In the genomic region with DNA sequence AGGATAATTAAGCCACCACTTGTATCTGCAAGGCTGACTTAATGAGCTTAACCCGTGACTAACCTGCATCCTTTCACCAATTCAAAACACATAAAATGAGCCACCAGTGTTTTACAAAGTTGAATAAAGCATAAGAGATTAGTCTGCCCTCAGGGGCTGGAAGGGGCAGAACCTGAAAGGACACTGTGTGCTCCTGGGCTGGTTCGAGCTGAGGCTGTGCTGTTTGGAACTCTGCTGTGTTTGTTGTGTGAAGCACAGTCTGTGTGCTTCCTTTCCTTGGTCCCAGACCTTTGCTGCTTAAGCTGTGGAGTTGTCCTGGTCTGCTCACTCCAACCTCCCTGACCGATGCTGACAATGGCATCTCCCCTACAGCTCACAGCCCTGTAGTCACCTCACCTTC, we compare ENCODE assay signal across 24 cellular contexts. TPM values are rescaled to one million over a fixed set of nuclear protein-coding genes. Genes with fewer than 3 reads are reported as not detected.
DNase-seq lines count a peak whose midpoint lies in the region; ATAC-seq, FAIRE-seq and TF ChIP-seq lines count a peak whose summit lies in the region.
"Had no signal": no experiment of that assay in that cellular context is flagged by ENCODE, and none has a peak within 500 bp of the region (broad histone marks: within the 10 kb centered on the region; RNA-seq: fewer than 3 reads in every experiment).

No MANE protein-coding gene starts in this region.

- no peaks in the 10 kb centered on the region for H3K27me3 Mint-ChIP-seq in activated CD8-positive, alpha-beta T cell treated with anti-CD3 and anti-CD28 coated beads, Interleukin-2, amount 10 ng/mL, durations not matched to agents 7 days and 5 days (ENCODE audit: low read depth)
- H3K27me3 Mint-ChIP-seq in activated CD8-positive, alpha-beta T cell treated with anti-CD3 and anti-CD28 coated beads for 36 hours = no peaks in the 10 kb centered on the region
- H3K27me3 Mint-ChIP-seq in type B pancreatic cell = no peaks in the 10 kb centered on the region
- H3K27me3 Mint-ChIP-seq: activated CD4-positive, alpha-beta T cell treated with anti-CD3 and anti-CD28 coated beads for 36 hours; naive B cell had no signal

- no peak overlapping the region for H3K27ac ChIP-seq in RWPE2 (ENCODE audit: poor library complexity, severe bottlenecking)
- H3K27ac ChIP-seq in kidney (ENCODE audit: low read depth in 2 of 2, low read length in 2 of 2) = no peak overlapping the region
- H3K27ac ChIP-seq: brain microvascular endothelial cell, epithelial cell of prostate, foreskin keratinocyte, KMS-11, pancreas, right lobe of liver, vagina had no signal

- no peak overlapping the region for H3K4me3 ChIP-seq in RWPE2 (ENCODE audit: severe bottlenecking)
- H3K4me3 ChIP-seq in fibroblast of villous mesenchyme (ENCODE audit: low read depth, low read length) = no peak overlapping the region
- no peak overlapping the region for H3K4me3 ChIP-seq in kidney (ENCODE audit: low read length in 2 of 2)
- H3K4me3 ChIP-seq: pancreas, right lobe of liver, vagina had no signal

- no peak overlapping the region for H3K4me3 Mint-ChIP-seq in activated CD8-positive, alpha-beta T cell treated with anti-CD3 and anti-CD28 coated beads, Interleukin-2, amount 10 ng/mL, durations not matched to agents 7 days and 5 days
- no peak overlapping the region for H3K4me3 Mint-ChIP-seq in activated CD8-positive, alpha-beta T cell treated with anti-CD3 and anti-CD28 coated beads for 36 hours
- peak overlapping the region; percentile 11 for H3K4me3 Mint-ChIP-seq in type B pancreatic cell
- H3K4me3 Mint-ChIP-seq: activated CD4-positive, alpha-beta T cell treated with anti-CD3 and anti-CD28 coated beads for 36 hours; naive B cell had no signal

- H3K27ac Mint-ChIP-seq in activated CD8-positive, alpha-beta T cell treated with anti-CD3 and anti-CD28 coated beads, Interleukin-2, amount 10 ng/mL, durations not matched to agents 7 days and 5 days = no peak overlapping the region
- H3K27ac Mint-ChIP-seq in activated CD8-positive, alpha-beta T cell treated with anti-CD3 and anti-CD28 coated beads for 36 hours = no peak overlapping the region
- peak overlapping the region; percentile 86 for H3K27ac Mint-ChIP-seq in type B pancreatic cell
- H3K27ac Mint-ChIP-seq: activated CD4-positive, alpha-beta T cell treated with anti-CD3 and anti-CD28 coated beads for 36 hours had no signal

- no peak for FAIRE-seq in kidney (lab: Jason Lieb, UNC)
- FAIRE-seq: pancreas had no signal

- peaks cover 24% of the 10 kb centered on the region for H3K36me3 Mint-ChIP-seq in activated CD8-positive, alpha-beta T cell treated with anti-CD3 and anti-CD28 coated beads, Interleukin-2, amount 10 ng/mL, durations not matched to agents 7 days and 5 days (ENCODE audit: low read depth)
- H3K36me3 Mint-ChIP-seq in activated CD8-positive, alpha-beta T cell treated with anti-CD3 and anti-CD28 coated beads for 36 hours (ENCODE audit: low read depth) = peaks cover 19% of the 10 kb centered on the region
- H3K36me3 Mint-ChIP-seq in type B pancreatic cell = peaks cover 25% of the 10 kb centered on the region

- H3K4me1 Mint-ChIP-seq in activated CD8-positive, alpha-beta T cell treated with anti-CD3 and anti-CD28 coated beads, Interleukin-2, amount 10 ng/mL, durations not matched to agents 7 days and 5 days (ENCODE audit: low read depth) = no peaks in the 10 kb centered on the region
- no peaks in the 10 kb centered on the region for H3K4me1 Mint-ChIP-seq in activated CD8-positive, alpha-beta T cell treated with anti-CD3 and anti-CD28 coated beads for 36 hours (ENCODE audit: low read depth)
- H3K4me1 Mint-ChIP-seq in type B pancreatic cell (ENCODE audit: unreplicated experiment) = peaks cover 16% of the 10 kb centered on the region
- H3K4me1 Mint-ChIP-seq: activated CD4-positive, alpha-beta T cell treated with anti-CD3 and anti-CD28 coated beads for 36 hours; naive B cell had no signal

- CTCF ChIA-PET in activated CD8-positive, alpha-beta T cell treated with anti-CD3 and anti-CD28 coated beads, Interleukin-2, amount 10 ng/mL, durations not matched to agents 7 days and 5 days (lab: Charles Lee) = no interaction called here
- CTCF ChIA-PET in activated CD8-positive, alpha-beta T cell treated with anti-CD3 and anti-CD28 coated beads for 36 hours (lab: Charles Lee) = no interaction called here

- intact Hi-C loops in activated CD8-positive, alpha-beta T cell treated with anti-CD3 and anti-CD28 coated beads for 36 hours (cut with micrococcal nuclease) = no loop called here
- intact Hi-C loops in kidney (cut with DNase I) = no loop called here

- peak; percentile 39 for ATAC-seq in activated CD8-positive, alpha-beta T cell treated with anti-CD3 and anti-CD28 coated beads, Interleukin-2, amount 10 ng/mL, durations not matched to agents 7 days and 5 days
- ATAC-seq in activated CD8-positive, alpha-beta T cell treated with anti-CD3 and anti-CD28 coated beads for 36 hours = no peak
- peak; percentile 36; the same call in 1 of the 3 replicates for ATAC-seq in RWPE2 (ENCODE audit: low read depth)
- ATAC-seq: activated CD4-positive, alpha-beta T cell treated with anti-CD3 and anti-CD28 coated beads for 36 hours; foreskin keratinocyte; pancreas had no signal

- no peaks in the 10 kb centered on the region for H3K27me3 ChIP-seq in RWPE2 (ENCODE audit: insufficient read depth, poor library complexity, severe bottlenecking)
- H3K27me3 ChIP-seq: brain microvascular endothelial cell, foreskin keratinocyte, pancreas, right lobe of liver, vagina had no signal

- H3K9me3 ChIP-seq in RWPE2 (ENCODE audit: severe bottlenecking) (no peaks in the 10 kb centered on the region), kidney (ENCODE audit: control insufficient read depth in 1 of 2, low read length in 2 of 2) (no peaks in the 10 kb centered on the region)
- H3K9me3 ChIP-seq: pancreas, right lobe of liver, vagina had no signal

- H3K9ac ChIP-seq in kidney (ENCODE audit: low read length in 2 of 2) = no peak overlapping the region
- H3K9ac ChIP-seq: KMS-11 had no signal

- no peaks in the 10 kb centered on the region for H3K4me1 ChIP-seq in RWPE2 (ENCODE audit: insufficient read depth, poor library complexity, severe bottlenecking)
- no peaks in the 10 kb centered on the region for H3K4me1 ChIP-seq in kidney (ENCODE audit: control insufficient read depth in 1 of 2, insufficient read depth in 1 of 2, low read depth in 1 of 2, low read length in 2 of 2)
- H3K4me1 ChIP-seq: foreskin keratinocyte, pancreas, vagina had no signal

- TF ChIP-seq CTCF in activated CD8-positive, alpha-beta T cell treated with anti-CD3 and anti-CD28 coated beads for 36 hours (IDR thresholded peaks at IDR 0.05) = no peak
- TF ChIP-seq CTCF in RWPE2 (IDR thresholded peaks at IDR 0.05; ENCODE audit: poor library complexity, severe bottlenecking) (no peak), fibroblast of villous mesenchyme (IDR thresholded peaks at IDR 0.05; ENCODE audit: insufficient read depth, low read depth, low read length) (no peak), type B pancreatic cell (conservative IDR thresholded peaks at IDR 0.05) (no peak), kidney (IDR thresholded peaks at IDR 0.05; ENCODE audit: borderline replicate concordance, extremely low read depth, insufficient read depth) (no peak)

- no peak for DNase-seq in activated CD8-positive, alpha-beta T cell treated with anti-CD3 and anti-CD28 coated beads, Interleukin-2, amount 10 ng/mL, durations not matched to agents 7 days and 5 days
- no peak for DNase-seq in activated CD8-positive, alpha-beta T cell treated with anti-CD3 and anti-CD28 coated beads for 36 hours
- DNase-seq in RWPE2 (ENCODE audit: low spot score) (no peak), fibroblast of villous mesenchyme (ENCODE audit: low read depth) (peak; percentile 8), type B pancreatic cell (ENCODE audit: extremely low spot score, unreplicated experiment) (no peak), COLO668 (lab: John Stamatoyannopoulos, UW; ENCODE audit: unreplicated experiment) (no peak), kidney (no peak), dermis blood vessel endothelial cell (no peak)
- DNase-seq: ACHN; activated CD4-positive, alpha-beta T cell treated with anti-CD3 and anti-CD28 coated beads for 36 hours; brain microvascular endothelial cell; C1 segment of cervical spinal cord; cortex of kidney; foreskin keratinocyte; hippocampal formation; naive B cell; NCI-H2081; pancreas; right lobe of liver had no signal

- POLR2A ChIA-PET in activated CD8-positive, alpha-beta T cell treated with anti-CD3 and anti-CD28 coated beads, Interleukin-2, amount 10 ng/mL, durations not matched to agents 7 days and 5 days (lab: Charles Lee) = no interaction called here
- POLR2A ChIA-PET in activated CD8-positive, alpha-beta T cell treated with anti-CD3 and anti-CD28 coated beads for 36 hours (lab: Charles Lee) = no interaction called here

- H3K9me3 Mint-ChIP-seq in activated CD8-positive, alpha-beta T cell treated with anti-CD3 and anti-CD28 coated beads, Interleukin-2, amount 10 ng/mL, durations not matched to agents 7 days and 5 days (ENCODE audit: insufficient read depth) = no peaks in the 10 kb centered on the region
- H3K9me3 Mint-ChIP-seq in activated CD8-positive, alpha-beta T cell treated with anti-CD3 and anti-CD28 coated beads for 36 hours = no peaks in the 10 kb centered on the region
- no peaks in the 10 kb centered on the region for H3K9me3 Mint-ChIP-seq in type B pancreatic cell
- H3K9me3 Mint-ChIP-seq: naive B cell had no signal

- H3K36me3 ChIP-seq in RWPE2 (ENCODE audit: low read depth) (peaks cover 17% of the 10 kb centered on the region), kidney (ENCODE audit: control insufficient read depth in 1 of 2, insufficient read depth in 2 of 2, low read length in 2 of 2) (peaks cover 6 to 13% of the 10 kb centered on the region in 2 donors)

RNA-seq across cellular contexts. Expression of gene FBXO7, which starts 27.7 kb away (rescaled TPM):
- total RNA-seq in activated CD8-positive, alpha-beta T cell treated with anti-CD3 and anti-CD28 coated beads, Interleukin-2, amount 10 ng/mL, durations not matched to agents 7 days and 5 days = 10 to 100 TPM; 84.0 to 90.0 TPM
- 10 to 100 TPM; 77.2 to 78.1 TPM for total RNA-seq in activated CD8-positive, alpha-beta T cell treated with anti-CD3 and anti-CD28 coated beads for 36 hours
- total RNA-seq in fibroblast of villous mesenchyme (65.7 and 72.1 TPM in 2 replicates), type B pancreatic cell (ENCODE audit: low replicate concordance) (96.4 and 122 TPM in 2 replicates), kidney (91.0 TPM), dermis blood vessel endothelial cell (62.5 and 84.4 TPM in 2 replicates)
- polyA plus RNA-seq in kidney (ENCODE audit: insufficient read depth, low read depth, low replicate concordance) = 131 TPM

RNA-seq across cellular contexts. Expression of gene BPIFC, which starts 38.1 kb away (rescaled TPM):
- total RNA-seq in activated CD8-positive, alpha-beta T cell treated with anti-CD3 and anti-CD28 coated beads, Interleukin-2, amount 10 ng/mL, durations not matched to agents 7 days and 5 days = not detected
- not detected for total RNA-seq in activated CD8-positive, alpha-beta T cell treated with anti-CD3 and anti-CD28 coated beads for 36 hours
- total RNA-seq in fibroblast of villous mesenchyme (not detected in 2 replicates), type B pancreatic cell (ENCODE audit: low replicate concordance) (not detected in 2 replicates), kidney (not detected), dermis blood vessel endothelial cell (not detected in 2 replicates)
- polyA plus RNA-seq in kidney (ENCODE audit: insufficient read depth, low read depth, low replicate concordance) = not detected
- total RNA-seq: activated CD4-positive, alpha-beta T cell treated with anti-CD3 and anti-CD28 coated beads for 36 hours; lung microvascular endothelial cell; NCI-H460; right lobe of liver; vagina had no signal
